In genomic region chr5:172497591-172498255, GRCh38 we compare ENCODE assay signal across 28 cellular contexts. TPM values are rescaled to one million over a fixed set of nuclear protein-coding genes. Genes with fewer than 3 reads are reported as not detected.
DNase-seq lines count a peak whose midpoint lies in the region; ATAC-seq and TF ChIP-seq lines count a peak whose summit lies in the region.
"Had no signal": no experiment of that assay in that cellular context is flagged by ENCODE, and none has a peak within 500 bp of the region (broad histone marks: within the 10 kb centered on the region; RNA-seq: fewer than 3 reads in every experiment).

No MANE protein-coding gene starts in this region.

- no peak for TF ChIP-seq CTCF in activated CD8-positive, alpha-beta T cell treated with anti-CD3 and anti-CD28 coated beads for 36 hours (IDR thresholded peaks at IDR 0.05)

- peaks cover 4% of the 10 kb centered on the region; the same call in 1 of the 2 replicates for H3K4me1 ChIP-seq in SJCRH30
- H3K4me1 ChIP-seq: parathyroid adenoma had no signal

- no peak overlapping the region for H3K27ac Mint-ChIP-seq in activated CD8-positive, alpha-beta T cell treated with anti-CD3 and anti-CD28 coated beads, Interleukin-2, amount 10 ng/mL, durations not matched to agents 7 days and 5 days
- no peak overlapping the region for H3K27ac Mint-ChIP-seq in activated CD8-positive, alpha-beta T cell treated with anti-CD3 and anti-CD28 coated beads for 36 hours
- no peak overlapping the region for H3K27ac Mint-ChIP-seq in activated CD8-positive, alpha-beta memory T cell treated with anti-CD3 and anti-CD28 coated beads, Interleukin-2, amount 10 ng/mL, durations not matched to agents 7 days and 5 days
- H3K27ac Mint-ChIP-seq: activated naive CD4-positive, alpha-beta T cell treated with anti-CD3 and anti-CD28 coated beads, Interleukin-2, amount 50 U/mL, for 24 hours; activated T-helper 1 cell treated with anti-CD3 and anti-CD28 coated beads, Interleukin-12 subunit alpha, Interleukin-12 subunit beta, Interleukin-2, Interleukin-4 antibody, amounts not matched to agents 30 ng/mL and 10 ng/mL and 1 ng/mL, durations not matched to agents 14 hours and 24 hours and 36 hours; GM23338; natural killer cell had no signal

- in situ Hi-C loops in ACHN (cut with HindIII; ENCODE audit: low pct_ligation_motif_present, low pct_unique_long_range_greater_than_20kb, low sequenced_read_pairs), result no loop called here

- POLR2A ChIA-PET in activated CD8-positive, alpha-beta T cell treated with anti-CD3 and anti-CD28 coated beads, Interleukin-2, amount 10 ng/mL, durations not matched to agents 7 days and 5 days (lab: Charles Lee), result no interaction called here
- POLR2A ChIA-PET in activated CD8-positive, alpha-beta T cell treated with anti-CD3 and anti-CD28 coated beads for 36 hours (lab: Charles Lee), result no interaction called here

- no peaks in the 10 kb centered on the region for H3K4me1 Mint-ChIP-seq in activated CD8-positive, alpha-beta T cell treated with anti-CD3 and anti-CD28 coated beads, Interleukin-2, amount 10 ng/mL, durations not matched to agents 7 days and 5 days (ENCODE audit: low read depth)
- no peaks in the 10 kb centered on the region for H3K4me1 Mint-ChIP-seq in activated CD8-positive, alpha-beta T cell treated with anti-CD3 and anti-CD28 coated beads for 36 hours (ENCODE audit: low read depth)
- H3K4me1 Mint-ChIP-seq in activated CD8-positive, alpha-beta memory T cell treated with anti-CD3 and anti-CD28 coated beads, Interleukin-2, amount 10 ng/mL, durations not matched to agents 7 days and 5 days, result no peaks in the 10 kb centered on the region
- H3K4me1 Mint-ChIP-seq: activated naive CD4-positive, alpha-beta T cell treated with anti-CD3 and anti-CD28 coated beads, Interleukin-2, amount 50 U/mL, for 24 hours; GM23338 had no signal

- H3K27me3 ChIP-seq in SJCRH30, result no peaks in the 10 kb centered on the region
- H3K27me3 ChIP-seq: upper lobe of left lung had no signal

- H3K36me3 ChIP-seq in SJCRH30, result no peaks in the 10 kb centered on the region
- H3K36me3 ChIP-seq: upper lobe of left lung had no signal

- DNase-seq in activated CD8-positive, alpha-beta T cell treated with anti-CD3 and anti-CD28 coated beads, Interleukin-2, amount 10 ng/mL, durations not matched to agents 7 days and 5 days, result peak; percentile 12
- no peak for DNase-seq in activated CD8-positive, alpha-beta T cell treated with anti-CD3 and anti-CD28 coated beads for 36 hours
- DNase-seq in activated CD8-positive, alpha-beta memory T cell treated with anti-CD3 and anti-CD28 coated beads, Interleukin-2, amount 10 ng/mL, durations not matched to agents 7 days and 5 days, result peak; percentile 3
- DNase-seq in left lobe of liver (ENCODE audit: low spot score), result peak; percentile 26
- DNase-seq in sciatic nerve (ENCODE audit: low spot score), result peak; percentile 36
- no peak for DNase-seq in ACHN
- DNase-seq in NCI-H187 treated with DMSO at 0.1 percent for 48 hours (lab: John Stamatoyannopoulos, UW), result no peak
- DNase-seq in SJCRH30, result no peak
- DNase-seq: 8988T; activated CD4-positive, CD25-positive, alpha-beta regulatory T cell treated with anti-CD3 and anti-CD28 coated beads, Interleukin-2, amount 50 U/mL, for 72 hours; AML-193; central memory CD4-positive, alpha-beta T cell; DMS53; GF-D8; left colon; midbrain; natural killer cell; NCI-H2081 treated with DMSO at 0.1 percent for 48 hours; PC-9; stimulated activated CD8-positive, alpha-beta memory T cell treated with anti-CD3 and anti-CD28 coated beads, Interleukin-4, amount 100 ng/mL, for 48 hours; T-helper 1 cell; upper lobe of left lung had no signal

- H3K4me3 ChIP-seq in SJCRH30, result no peak overlapping the region
- H3K4me3 ChIP-seq: GM23338, K562, PC-9, upper lobe of left lung had no signal

- CTCF ChIA-PET in activated CD8-positive, alpha-beta T cell treated with anti-CD3 and anti-CD28 coated beads, Interleukin-2, amount 10 ng/mL, durations not matched to agents 7 days and 5 days (lab: Charles Lee), result no interaction called here
- CTCF ChIA-PET in activated CD8-positive, alpha-beta T cell treated with anti-CD3 and anti-CD28 coated beads for 36 hours (lab: Charles Lee), result no interaction called here
- CTCF ChIA-PET in activated CD8-positive, alpha-beta memory T cell treated with anti-CD3 and anti-CD28 coated beads, Interleukin-2, amount 10 ng/mL, durations not matched to agents 7 days and 5 days (lab: Charles Lee), result no interaction called here

- no peaks in the 10 kb centered on the region for H3K9me3 Mint-ChIP-seq in activated CD8-positive, alpha-beta T cell treated with anti-CD3 and anti-CD28 coated beads, Interleukin-2, amount 10 ng/mL, durations not matched to agents 7 days and 5 days (ENCODE audit: insufficient read depth)
- no peaks in the 10 kb centered on the region for H3K9me3 Mint-ChIP-seq in activated CD8-positive, alpha-beta T cell treated with anti-CD3 and anti-CD28 coated beads for 36 hours
- H3K9me3 Mint-ChIP-seq in activated CD8-positive, alpha-beta memory T cell treated with anti-CD3 and anti-CD28 coated beads, Interleukin-2, amount 10 ng/mL, durations not matched to agents 7 days and 5 days (ENCODE audit: low read depth), result no peaks in the 10 kb centered on the region
- H3K9me3 Mint-ChIP-seq: activated naive CD4-positive, alpha-beta T cell treated with anti-CD3 and anti-CD28 coated beads, Interleukin-2, amount 50 U/mL, for 24 hours; activated T-helper 1 cell treated with anti-CD3 and anti-CD28 coated beads, Interleukin-12 subunit alpha, Interleukin-12 subunit beta, Interleukin-2, Interleukin-4 antibody, amounts not matched to agents 30 ng/mL and 10 ng/mL and 1 ng/mL, durations not matched to agents 14 hours and 24 hours and 36 hours; GM23338; natural killer cell had no signal

- H3K27me3 Mint-ChIP-seq in activated CD8-positive, alpha-beta T cell treated with anti-CD3 and anti-CD28 coated beads, Interleukin-2, amount 10 ng/mL, durations not matched to agents 7 days and 5 days (ENCODE audit: low read depth), result no peaks in the 10 kb centered on the region
- peaks cover 2% of the 10 kb centered on the region for H3K27me3 Mint-ChIP-seq in activated CD8-positive, alpha-beta T cell treated with anti-CD3 and anti-CD28 coated beads for 36 hours
- peaks cover 16% of the 10 kb centered on the region for H3K27me3 Mint-ChIP-seq in activated CD8-positive, alpha-beta memory T cell treated with anti-CD3 and anti-CD28 coated beads, Interleukin-2, amount 10 ng/mL, durations not matched to agents 7 days and 5 days
- H3K27me3 Mint-ChIP-seq: activated naive CD4-positive, alpha-beta T cell treated with anti-CD3 and anti-CD28 coated beads, Interleukin-2, amount 50 U/mL, for 24 hours had no signal

- no peaks in the 10 kb centered on the region for H3K9me3 ChIP-seq in SJCRH30 (replicated peaks)
- H3K9me3 ChIP-seq: upper lobe of left lung had no signal

- H3K36me3 Mint-ChIP-seq in activated CD8-positive, alpha-beta T cell treated with anti-CD3 and anti-CD28 coated beads, Interleukin-2, amount 10 ng/mL, durations not matched to agents 7 days and 5 days (ENCODE audit: low read depth), result no peaks in the 10 kb centered on the region
- H3K36me3 Mint-ChIP-seq in activated CD8-positive, alpha-beta T cell treated with anti-CD3 and anti-CD28 coated beads for 36 hours (ENCODE audit: low read depth), result no peaks in the 10 kb centered on the region
- H3K36me3 Mint-ChIP-seq in activated CD8-positive, alpha-beta memory T cell treated with anti-CD3 and anti-CD28 coated beads, Interleukin-2, amount 10 ng/mL, durations not matched to agents 7 days and 5 days, result no peaks in the 10 kb centered on the region
- H3K36me3 Mint-ChIP-seq: activated naive CD4-positive, alpha-beta T cell treated with anti-CD3 and anti-CD28 coated beads, Interleukin-2, amount 50 U/mL, for 24 hours; natural killer cell had no signal

- intact Hi-C loops in activated CD8-positive, alpha-beta T cell treated with anti-CD3 and anti-CD28 coated beads for 36 hours (cut with micrococcal nuclease), result no loop called here
- intact Hi-C loops in sciatic nerve (cut with DNase I), result loop anchor here (5.0 kb wide), 1 partner anchor 1755 kb away; no protein-coding TSS in a partner anchor

- no peak for ATAC-seq in activated CD8-positive, alpha-beta T cell treated with anti-CD3 and anti-CD28 coated beads, Interleukin-2, amount 10 ng/mL, durations not matched to agents 7 days and 5 days
- no peak for ATAC-seq in activated CD8-positive, alpha-beta T cell treated with anti-CD3 and anti-CD28 coated beads for 36 hours
- no peak for ATAC-seq in activated CD8-positive, alpha-beta memory T cell treated with anti-CD3 and anti-CD28 coated beads, Interleukin-2, amount 10 ng/mL, durations not matched to agents 7 days and 5 days
- ATAC-seq in left lobe of liver (no peak), sciatic nerve (no peak)
- ATAC-seq: GM23338, K562, left colon, natural killer cell had no signal

- no peak overlapping the region for H3K27ac ChIP-seq in SJCRH30
- H3K27ac ChIP-seq: epithelial cell of prostate, parathyroid adenoma, PC-9 had no signal

- no peak overlapping the region for H3K4me3 Mint-ChIP-seq in activated CD8-positive, alpha-beta T cell treated with anti-CD3 and anti-CD28 coated beads, Interleukin-2, amount 10 ng/mL, durations not matched to agents 7 days and 5 days
- no peak overlapping the region for H3K4me3 Mint-ChIP-seq in activated CD8-positive, alpha-beta T cell treated with anti-CD3 and anti-CD28 coated beads for 36 hours
- H3K4me3 Mint-ChIP-seq in activated CD8-positive, alpha-beta memory T cell treated with anti-CD3 and anti-CD28 coated beads, Interleukin-2, amount 10 ng/mL, durations not matched to agents 7 days and 5 days, result no peak overlapping the region
- H3K4me3 Mint-ChIP-seq: activated naive CD4-positive, alpha-beta T cell treated with anti-CD3 and anti-CD28 coated beads, Interleukin-2, amount 50 U/mL, for 24 hours; activated T-helper 1 cell treated with anti-CD3 and anti-CD28 coated beads, Interleukin-12 subunit alpha, Interleukin-12 subunit beta, Interleukin-2, Interleukin-4 antibody, amounts not matched to agents 30 ng/mL and 10 ng/mL and 1 ng/mL, durations not matched to agents 14 hours and 24 hours and 36 hours; GM23338; natural killer cell had no signal

RNA-seq across cellular contexts. Expression of gene SH3PXD2B, which starts 43.4 kb away (rescaled TPM):
- under 1 TPM; 0.21 to 0.23 TPM for total RNA-seq in activated CD8-positive, alpha-beta T cell treated with anti-CD3 and anti-CD28 coated beads, Interleukin-2, amount 10 ng/mL, durations not matched to agents 7 days and 5 days
- total RNA-seq in activated CD8-positive, alpha-beta T cell treated with anti-CD3 and anti-CD28 coated beads for 36 hours, result under 1 TPM; 0.38 to 0.47 TPM
- under 1 TPM; 0.06 to 0.12 TPM for total RNA-seq in activated CD8-positive, alpha-beta memory T cell treated with anti-CD3 and anti-CD28 coated beads, Interleukin-2, amount 10 ng/mL, durations not matched to agents 7 days and 5 days
- total RNA-seq in left lobe of liver (3.8 TPM), sciatic nerve (39.5 TPM)
- total RNA-seq in SJCRH30 (2014; rRNA removed; shearing (Covaris generic)), result 16.4 and 16.9 TPM in 2 replicates

Comparison
In these comparisons a context has a peak if more than half of its experiments do, and no peak if none do; other contexts are left out.
1. DNase-seq: peak in activated CD8-positive, alpha-beta T cell treated with anti-CD3 and anti-CD28 coated beads, Interleukin-2, amount 10 ng/mL, durations not matched to agents 7 days and 5 days (single experiment), activated CD8-positive, alpha-beta memory T cell treated with anti-CD3 and anti-CD28 coated beads, Interleukin-2, amount 10 ng/mL, durations not matched to agents 7 days and 5 days (single experiment), left lobe of liver (single experiment) and sciatic nerve (single experiment); none in activated CD8-positive, alpha-beta T cell treated with anti-CD3 and anti-CD28 coated beads for 36 hours (single experiment), ACHN (single experiment), NCI-H187 treated with DMSO at 0.1 percent for 48 hours (single experiment) and SJCRH30 (0 of 2).